ENCODE assay signal across 1 cellular context in genomic region chrX:23756165-23756564, GRCh38.
TF ChIP-seq lines count a peak whose summit lies in the region.

No MANE protein-coding gene starts in this region.

TF ChIP-seq in GM12878, 131 proteins besides CTCF, POLR2A, EP300 and RAD21 (continued from another document and continues in another):
- no peak for TF ChIP-seq CEBPZ (IDR thresholded peaks at IDR 0.05; ENCODE audit: low read depth, low read length)
- no peak for TF ChIP-seq EED (IDR thresholded peaks at IDR 0.05; ENCODE audit: low read depth)
- no peak for TF ChIP-seq STAT3 (IDR thresholded peaks at IDR 0.05; ENCODE audit: low read depth, low read length)
- no peak for TF ChIP-seq MLLT1 (IDR thresholded peaks at IDR 0.05)
- TF ChIP-seq RUNX3 (IDR thresholded peaks at IDR 0.05; ENCODE audit: low read length), result no peak
- TF ChIP-seq SIX5 (IDR thresholded peaks at IDR 0.05; ENCODE audit: low read depth, low read length, severe bottlenecking), result no peak
- TF ChIP-seq HDAC2 (IDR thresholded peaks at IDR 0.05), result no peak
- peak in 1 of 2 experiments; percentile 43; a peak in 1 of 4 replicates for TF ChIP-seq ETV6 (conservative IDR thresholded peaks at IDR 0.05 in 1 of 2, IDR thresholded peaks at IDR 0.05 in 1 of 2; ENCODE audit: borderline replicate concordance in 1 of 2, low read depth in 1 of 2)
- no peak for TF ChIP-seq NFIC (IDR thresholded peaks at IDR 0.05; ENCODE audit: low read depth, low read length)
- no peak for TF ChIP-seq SMARCA5 (IDR thresholded peaks at IDR 0.05)
- TF ChIP-seq PKNOX1 (IDR thresholded peaks at IDR 0.05), result no peak
- no peak for TF ChIP-seq CHD2 (IDR thresholded peaks at IDR 0.05; ENCODE audit: borderline replicate concordance, low read depth, low read length)
- TF ChIP-seq CUX1 (IDR thresholded peaks at IDR 0.05; ENCODE audit: insufficient replicate concordance, low read depth, low read length), result peak; percentile 89
- no peak for TF ChIP-seq NFYA (IDR thresholded peaks at IDR 0.05; ENCODE audit: borderline replicate concordance, low read depth, low read length)
- TF ChIP-seq TARDBP (IDR thresholded peaks at IDR 0.05; ENCODE audit: borderline replicate concordance), result no peak
- no peak for TF ChIP-seq KLF5 (IDR thresholded peaks at IDR 0.05; ENCODE audit: partially characterized antibody)
- no peak for TF ChIP-seq BCLAF1 (IDR thresholded peaks at IDR 0.05)
- TF ChIP-seq ZNF274 (IDR thresholded peaks at IDR 0.05; ENCODE audit: insufficient read depth, insufficient read length), result no peak
- TF ChIP-seq MTA2 (IDR thresholded peaks at IDR 0.05; ENCODE audit: low read depth), result peak; percentile 73; the same call in 1 of the 2 replicates
- TF ChIP-seq KDM1A (IDR thresholded peaks at IDR 0.05; ENCODE audit: borderline replicate concordance), result no peak
- no peak for TF ChIP-seq USF1 (IDR thresholded peaks at IDR 0.05; ENCODE audit: borderline replicate concordance, extremely low read length, insufficient read depth, low read depth, low read length)
- no peak for TF ChIP-seq PAX8 (IDR thresholded peaks at IDR 0.05)
- no peak for TF ChIP-seq TCF3 (IDR thresholded peaks at IDR 0.05; ENCODE audit: borderline replicate concordance, insufficient read depth, low read depth, low read length)
- TF ChIP-seq MAX (IDR thresholded peaks at IDR 0.05; ENCODE audit: low read depth, low read length), result no peak
- TF ChIP-seq GATAD2B (conservative IDR thresholded peaks at IDR 0.05; ENCODE audit: low read depth), result no peak
- no peak for TF ChIP-seq HDAC6 (IDR thresholded peaks at IDR 0.05; ENCODE audit: unreplicated experiment)
- 0 out of 2 replicates have a peak, but pooled peaks have one; percentile 22 for TF ChIP-seq CREB1 (IDR thresholded peaks at IDR 0.05; ENCODE audit: low read depth)
- no peak for TF ChIP-seq POLR2AphosphoS2 (IDR thresholded peaks at IDR 0.05; ENCODE audit: low read depth, low read length)
- no peak for TF ChIP-seq SUZ12 (IDR thresholded peaks at IDR 0.05; ENCODE audit: unreplicated experiment)
- TF ChIP-seq ZBTB40 (IDR thresholded peaks at IDR 0.05; ENCODE audit: borderline replicate concordance), result peak; percentile 25; the same call in 1 of the 2 replicates
- no peak for TF ChIP-seq CHD4 (IDR thresholded peaks at IDR 0.05)
- no peak for TF ChIP-seq JUND (IDR thresholded peaks at IDR 0.05; ENCODE audit: low read depth, low read length)
- no peak for TF ChIP-seq PML (IDR thresholded peaks at IDR 0.05; ENCODE audit: low read length)
- no peak for TF ChIP-seq RBBP5 (conservative IDR thresholded peaks at IDR 0.05)
- TF ChIP-seq PAX5 (IDR thresholded peaks at IDR 0.05; ENCODE audit: borderline replicate concordance, low read depth, low read length), result no peak
- TF ChIP-seq BMI1 (IDR thresholded peaks at IDR 0.05; ENCODE audit: borderline replicate concordance), result no peak
- TF ChIP-seq NR2F1 (conservative IDR thresholded peaks at IDR 0.05), result peak; percentile 93
- TF ChIP-seq SIN3A (IDR thresholded peaks at IDR 0.05; ENCODE audit: low read depth, low read length), result no peak
- TF ChIP-seq CHD1 (IDR thresholded peaks at IDR 0.05; ENCODE audit: low read depth, low read length), result no peak
- TF ChIP-seq IRF4 (IDR thresholded peaks at IDR 0.05; ENCODE audit: low read depth, low read length), result no peak
- TF ChIP-seq SMC3 (IDR thresholded peaks at IDR 0.05; ENCODE audit: borderline replicate concordance, low read length), result peak; percentile 76
- TF ChIP-seq SUPT20H (IDR thresholded peaks at IDR 0.05; ENCODE audit: borderline replicate concordance, control insufficient read depth, low read depth, low read length), result no peak
- peak; percentile 34; the same call in 1 of the 2 replicates for TF ChIP-seq NBN (IDR thresholded peaks at IDR 0.05)
- TF ChIP-seq SP1 (IDR thresholded peaks at IDR 0.05; ENCODE audit: low read depth, low read length), result no peak
- no peak for TF ChIP-seq BRCA1 (IDR thresholded peaks at IDR 0.05; ENCODE audit: low read depth, low read length)
- TF ChIP-seq NR2C2 (IDR thresholded peaks at IDR 0.05; ENCODE audit: borderline replicate concordance, control insufficient read depth, insufficient read length, low read depth), result no peak
- no peak for TF ChIP-seq RELA (IDR thresholded peaks at IDR 0.05; ENCODE audit: borderline replicate concordance, partially characterized antibody)
